Comparison of ENCODE assay signal across 16 cellular contexts in genomic region chr15:79874242-79874641, GRCh38. TPM values are rescaled to one million over a fixed set of nuclear protein-coding genes. Genes with fewer than 3 reads are reported as not detected.
DNase-seq lines count a peak whose midpoint lies in the region; ATAC-seq, FAIRE-seq and TF ChIP-seq lines count a peak whose summit lies in the region.
"Had no signal": no experiment of that assay in that cellular context is flagged by ENCODE, and none has a peak within 500 bp of the region (broad histone marks: within the 10 kb centered on the region; RNA-seq: fewer than 3 reads in every experiment).

No MANE protein-coding gene starts in this region.

- H3K27ac ChIP-seq in Panc1 (ENCODE audit: low read length) (no peak overlapping the region), foreskin keratinocyte (no peak overlapping the region), adrenal gland (no peak overlapping the region)
- H3K27ac ChIP-seq: BLaER1, SJSA1, thoracic aorta had no signal

- intact Hi-C loops in Panc1 (cut with micrococcal nuclease; ENCODE audit: unreplicated experiment) = no loop called here
- intact Hi-C loops in adrenal gland (cut with DNase I) = no loop called here

- H3K9me3 ChIP-seq in Panc1 (ENCODE audit: control insufficient read depth, insufficient read depth, low read depth, low read length) (peaks cover 30% of the 10 kb centered on the region; the same call in 1 of the 2 replicates), adrenal gland (replicated peaks in 1 of 3) (peaks cover 0 to 37% (median 11%) of the 10 kb centered on the region in 3 donors)

- peak; percentile 25 for DNase-seq in H4 (ENCODE audit: low spot score)
- DNase-seq in Panc1 (ENCODE audit: low read depth, low spot score) = no peak
- DNase-seq in foreskin keratinocyte = peak in 1 of 2 donors; percentile 32
- DNase-seq in renal cortical epithelial cell (ENCODE audit: low read depth) = peak; percentile 28
- no peak for DNase-seq in DMS153 (lab: John Stamatoyannopoulos, UW)
- no peak for DNase-seq in NCI-H187 (lab: John Stamatoyannopoulos, UW)
- DNase-seq in adrenal gland = no peak
- DNase-seq in D721Med (ENCODE audit: insufficient read length, low spot score) = no peak
- DNase-seq: activated CD4-positive, CD25-positive, alpha-beta regulatory T cell; activated CD8-positive, alpha-beta memory T cell treated with anti-CD3 and anti-CD28 coated beads for 24 hours; activated T-cell treated with anti-CD3 and anti-CD28 coated beads, Interleukin-2, amount 50 U/mL, for 72 hours; head of caudate nucleus; NCI-H2029 treated with DMSO at 0.1 percent for 48 hours had no signal

- ATAC-seq in Panc1 (peak; percentile 89), foreskin keratinocyte (peak; percentile 53)
- ATAC-seq: activated T-cell treated with anti-CD3 and anti-CD28 coated beads, Interleukin-2, amount 50 U/mL, for 72 hours had no signal

- no peak for TF ChIP-seq POLR2A in adrenal gland (IDR thresholded peaks at IDR 0.05)

- TF ChIP-seq CTCF in Panc1 (IDR thresholded peaks at IDR 0.05) = no peak
- TF ChIP-seq CTCF in foreskin keratinocyte (conservative IDR thresholded peaks at IDR 0.05) = no peak
- no peak for TF ChIP-seq CTCF in adrenal gland (IDR thresholded peaks at IDR 0.05)
- no peak for TF ChIP-seq CTCF in D721Med (IDR thresholded peaks at IDR 0.05; ENCODE audit: insufficient read depth, missing control alignments)

- H3K27me3 ChIP-seq in Panc1 (ENCODE audit: control insufficient read depth, insufficient read depth, low read length) (no peaks in the 10 kb centered on the region), foreskin keratinocyte (no peaks in the 10 kb centered on the region), adrenal gland (no peaks in the 10 kb centered on the region)
- H3K27me3 ChIP-seq: BLaER1, SJSA1 had no signal

- H3K4me1 ChIP-seq in Panc1 (ENCODE audit: control insufficient read depth, insufficient read depth, low read length) (peaks cover 13% of the 10 kb centered on the region), foreskin keratinocyte (peaks cover 8% of the 10 kb centered on the region), adrenal gland (replicated peaks in 1 of 2) (no peaks in the 10 kb centered on the region)

- peaks cover 2% of the 10 kb centered on the region; the same call in 1 of the 2 replicates for H3K36me3 ChIP-seq in Panc1 (ENCODE audit: control insufficient read depth, insufficient read depth, low read length)
- H3K36me3 ChIP-seq in adrenal gland (replicated peaks in 1 of 2) = no peaks in the 10 kb centered on the region

- POLR2A ChIA-PET in Panc1 (lab: Charles Lee) = interaction anchor here (0.5 kb wide), 1 partner anchor 787 kb away, joined by 7 read pairs; no protein-coding TSS in a partner anchor

- BruUV-seq in Panc1 (replicated peaks; lab: Mats Ljungman, UMichigan) = no TSS peak

- no peak for FAIRE-seq in D721Med (lab: Jason Lieb, UNC)

- CTCF ChIA-PET in Panc1 (lab: Charles Lee) = interaction anchor here (1.0 kb wide), 1 partner anchor 21 kb away, joined by 3 read pairs; no protein-coding TSS in a partner anchor

- H3K4me3 ChIP-seq in Panc1 (ENCODE audit: low read depth in 2 of 2, low read length in 2 of 2) (no peak overlapping the region), adrenal gland (no peak overlapping the region)
- H3K4me3 ChIP-seq: BLaER1, SJSA1, thoracic aorta had no signal

- in situ Hi-C loops in Panc1 (cut with HindIII; ENCODE audit: low pct_unique_long_range_greater_than_20kb, low sequenced_read_pairs) = no loop called here

RNA-seq across cellular contexts. Expression of gene MTHFS, which starts 22.6 kb away (rescaled TPM):
- total RNA-seq in H4 (2014; rRNA removed; shearing (Covaris generic)) = 40.3 and 51.9 TPM in 2 replicates
- total RNA-seq in Panc1 (2021; ENCODE audit: unreplicated experiment) (50.0 TPM), foreskin keratinocyte (20.1 and 23.1 TPM in 2 replicates), renal cortical epithelial cell (26.7 and 34.7 TPM in 2 replicates), adrenal gland (10 to 100 TPM in 7 of 8 donors, 1 to 10 TPM in 1; 8.7 to 59.3 (median 28.2) TPM)
- polyA plus RNA-seq in Panc1 (2012; ENCODE audit: insufficient read length) = 48.5 TPM
- polyA plus RNA-seq in foreskin keratinocyte (26.9 and 31.4 TPM in 2 replicates), adrenal gland (10 to 100 TPM; 25.8 to 63.6 (median 53.6) TPM)

Comparison
In these comparisons a context has a peak if more than half of its experiments do, and no peak if none do; other contexts are left out.
1. DNase-seq: peak in H4 (single experiment) and renal cortical epithelial cell (single experiment); none in Panc1 (single experiment), DMS153 (single experiment), NCI-H187 (0 of 2), adrenal gland (0 of 7) and D721Med (single experiment).